Comparison of ENCODE assay signal across 9 cellular contexts in genomic region chr16:89827383-89828198, GRCh38. TPM values are rescaled to one million over a fixed set of nuclear protein-coding genes. Genes with fewer than 3 reads are reported as not detected.
A peak's percentile ranks its signal among the peaks of the same experiment; 100 is the strongest.
DNase-seq lines count a peak whose midpoint lies in the region; ATAC-seq, FAIRE-seq and TF ChIP-seq lines count a peak whose summit lies in the region.
"Had no signal": no experiment of that assay in that cellular context is flagged by ENCODE, and none has a peak within 500 bp of the region (broad histone marks: within the 10 kb centered on the region; RNA-seq: fewer than 3 reads in every experiment).

No MANE protein-coding gene starts in this region.

- H3K4me3 ChIP-seq in duodenal mucosa (ENCODE audit: low read depth in 1 of 2, low read length in 2 of 2) = peak overlapping the region; percentile 64 to 69
- H3K4me3 ChIP-seq in lung = peak overlapping the region; percentile 33
- peak overlapping the region; percentile 18 to 63 (median 54) for H3K4me3 ChIP-seq in upper lobe of left lung

- H3K9ac ChIP-seq in duodenal mucosa (ENCODE audit: low read depth in 1 of 2, low read length in 2 of 2) = peak overlapping the region; percentile 66 to 69

- no peak for FAIRE-seq in RCC 7860 (lab: Jason Lieb, UNC)
- FAIRE-seq: colon had no signal

- no peak for TF ChIP-seq CTCF in lung (IDR thresholded peaks at IDR 0.05; ENCODE audit: control extremely low read depth, extremely low read depth)
- TF ChIP-seq CTCF in upper lobe of left lung (IDR thresholded peaks at IDR 0.05) = no peak

- H3K27ac ChIP-seq in duodenal mucosa (ENCODE audit: low read depth, low read length) = peak overlapping the region; percentile 75
- H3K27ac ChIP-seq in lung (ENCODE audit: low read depth in 1 of 2, low read length in 1 of 2) = peak overlapping the region; percentile 47 to 62
- H3K27ac ChIP-seq in upper lobe of left lung = peak overlapping the region; percentile 64 to 76 (median 69)

- DNase-seq in NCI-H82 (lab: John Stamatoyannopoulos, UW) = peak; percentile 45
- no peak for DNase-seq in NCI-H82 treated with DMSO at 0.1 percent for 48 hours (lab: John Stamatoyannopoulos, UW; ENCODE audit: unreplicated experiment)
- DNase-seq in RCC 7860 (ENCODE audit: low spot score) = peak; percentile 50
- peak; percentile 50 for DNase-seq in lung (ENCODE audit: low spot score)
- DNase-seq in upper lobe of left lung = peak in 1 of 2 donors; percentile 44
- no peak for DNase-seq in cerebellar nuclear complex (lab: John Stamatoyannopoulos, UW)

- no peaks in the 10 kb centered on the region for H3K9me3 ChIP-seq in duodenal mucosa (ENCODE audit: control insufficient read depth in 1 of 2, low read length in 2 of 2)
- H3K9me3 ChIP-seq in lung (ENCODE audit: control insufficient read depth in 2 of 2, insufficient read depth in 1 of 2, low read length in 1 of 2) = no peaks in the 10 kb centered on the region
- H3K9me3 ChIP-seq in upper lobe of left lung = no peaks in the 10 kb centered on the region

- H3K27me3 ChIP-seq in duodenal mucosa (ENCODE audit: control insufficient read depth in 1 of 2, insufficient read depth in 2 of 2, low read length in 2 of 2) (no peaks in the 10 kb centered on the region), lung (ENCODE audit: control insufficient read depth, insufficient read depth) (no peaks in the 10 kb centered on the region), upper lobe of left lung (no peaks in the 10 kb centered on the region)

- WGBS in lung, 2 donors = 6 to 9% methylated on average over 43 of the region's 43 CpGs
- 11 to 14% methylated on average over 12 to 22 of the region's 43 CpGs for WGBS in upper lobe of left lung, 2 donors

- TF ChIP-seq POLR2A in upper lobe of left lung (IDR thresholded peaks at IDR 0.05) = peak in 2 of 4 donors; percentile 48 to 53

- ATAC-seq in lung (ENCODE audit: insufficient read depth, low FRiP score) (no peak), upper lobe of left lung (ENCODE audit: low FRiP score in 2 of 2) (peak; percentile 60 to 84), GM21576 (IDR thresholded peaks at IDR 0.05; ENCODE audit: unreplicated experiment) (no peak)

- H3K36me3 ChIP-seq in duodenal mucosa (ENCODE audit: control insufficient read depth in 1 of 2, insufficient read depth in 2 of 2, low read length in 2 of 2) (peaks cover 0 to 5% of the 10 kb centered on the region in 2 donors), lung (ENCODE audit: control insufficient read depth in 2 of 2, insufficient read depth in 2 of 2, low read length in 2 of 2) (no peaks in the 10 kb centered on the region), upper lobe of left lung (no peaks in the 10 kb centered on the region)

- no peak for TF ChIP-seq EP300 in upper lobe of left lung (IDR thresholded peaks at IDR 0.05)

- H3K4me1 ChIP-seq in duodenal mucosa (ENCODE audit: control insufficient read depth in 1 of 2, insufficient read depth in 2 of 2, low read length in 2 of 2) (peaks cover 27 to 30% of the 10 kb centered on the region in 2 donors), lung (ENCODE audit: control insufficient read depth in 2 of 2, insufficient read depth in 2 of 2, low read length in 2 of 2) (peaks cover 0 to 13% of the 10 kb centered on the region in 2 donors), upper lobe of left lung (peaks cover 18 to 29% (median 20%) of the 10 kb centered on the region in 4 donors)

RNA-seq across cellular contexts. Expression of gene SPIRE2, which starts 0.7 kb away (rescaled TPM):
- total RNA-seq in lung (10 to 100 TPM in 1 of 2 donors, 1 to 10 TPM in 1; 9.5 to 12.0 TPM), upper lobe of left lung (10 to 100 TPM in 4 of 6 donors, 1 to 10 TPM in 2; 6.1 to 52.4 (median 14.7) TPM)
- polyA plus RNA-seq in lung = 1 to 10 TPM; 3.3 to 6.5 TPM

RNA-seq across cellular contexts. Expression of gene FANCA, which starts 11.1 kb away (rescaled TPM):
- total RNA-seq in lung (10 to 100 TPM; 14.3 to 18.2 TPM), upper lobe of left lung (10 to 100 TPM in 4 of 6 donors, 1 to 10 TPM in 2; 5.5 to 25.1 (median 12.1) TPM)
- polyA plus RNA-seq in lung = 1 to 10 TPM; 8.7 to 9.2 TPM

RNA-seq across cellular contexts. Expression of gene TCF25, which starts 45.8 kb away (rescaled TPM):
- total RNA-seq in lung (100 to 1,000 TPM; 118 to 212 TPM), upper lobe of left lung (1,000 to 10,000 TPM in 1 of 6 donors, 100 to 1,000 TPM in 5; 132 to 1,060 (median 211) TPM)
- polyA plus RNA-seq in lung = 100 to 1,000 TPM; 106 to 140 TPM

Comparison
In these comparisons a context has a peak if more than half of its experiments do, and no peak if none do; other contexts are left out.
1. DNase-seq: peak in NCI-H82 (single experiment), RCC 7860 (single experiment) and lung (single experiment); none in NCI-H82 treated with DMSO at 0.1 percent for 48 hours (single experiment) and cerebellar nuclear complex (0 of 2).
2. ATAC-seq: peak in upper lobe of left lung (2 of 2); none in lung (single experiment) and GM21576 (single experiment).
3. Peak in every context shown above with its lines, with median percentiles within 50 percentile points of each other: H3K27ac ChIP-seq and H3K4me3 ChIP-seq.